In the genomic region with DNA sequence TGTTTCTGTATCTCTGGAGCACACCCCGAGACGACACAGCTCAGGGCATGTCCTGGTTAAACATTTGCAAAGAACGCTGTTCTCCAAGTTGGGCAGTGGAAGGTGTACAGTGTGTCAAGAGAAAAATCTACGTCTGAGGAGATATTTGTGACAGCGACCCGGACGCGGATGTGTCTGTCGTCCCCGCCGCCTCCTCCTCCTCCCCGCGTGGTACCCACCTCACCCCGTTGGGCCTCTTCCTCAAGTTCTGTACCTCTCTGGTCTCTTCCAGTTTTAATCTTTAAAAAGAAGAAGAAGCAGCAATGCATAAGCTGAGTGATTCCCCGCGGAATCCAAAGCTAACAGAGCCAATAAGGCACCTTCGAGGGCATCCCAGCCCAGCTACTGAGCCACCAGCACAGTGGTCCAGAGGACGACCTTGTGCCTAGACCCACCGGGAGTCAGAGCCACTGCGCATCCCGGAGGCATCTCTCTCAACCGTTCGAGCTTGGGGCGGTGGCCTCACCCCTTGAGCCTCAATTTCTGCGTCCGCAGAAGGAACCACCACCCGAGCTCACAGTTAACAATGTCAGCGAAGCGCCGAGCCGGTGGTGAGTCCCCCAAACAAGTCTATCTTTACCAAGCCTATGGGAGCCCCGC, we compare ENCODE assay signal across 8 cellular contexts.
DNase-seq lines count a peak whose midpoint lies in the region; ATAC-seq, FAIRE-seq and TF ChIP-seq lines count a peak whose summit lies in the region.

No MANE protein-coding gene starts in this region.

- H3K36me3 ChIP-seq in muscle layer of colon (ENCODE audit: insufficient read depth, low read length): peaks cover 35% of the 10 kb centered on the region

- TF ChIP-seq CTCF in VCaP (conservative IDR thresholded peaks at IDR 0.05): no peak

- peak; percentile 11 for ATAC-seq in HG03196 (IDR thresholded peaks at IDR 0.05; ENCODE audit: unreplicated experiment)

- no peak for FAIRE-seq in urothelium cell line (lab: Jason Lieb, UNC)

- H3K4me1 ChIP-seq in muscle layer of colon (ENCODE audit: insufficient read depth, low read length): peaks cover 25% of the 10 kb centered on the region

- peak overlapping the region; percentile 88 to 98 for H3K4me3 ChIP-seq in muscle layer of colon (ENCODE audit: low read depth in 1 of 2, low read length in 2 of 2)

- DNase-seq in NOMO-1 treated with DMSO at 0.1 percent for 48 hours (lab: John Stamatoyannopoulos, UW; ENCODE audit: unreplicated experiment) (peak; percentile 25), NOMO-1 treated with dmso at 0.1 percent for 144 hours (lab: John Stamatoyannopoulos, UW; ENCODE audit: unreplicated experiment) (no peak), urothelium cell line (ENCODE audit: low spot score) (peak; percentile 16), NCI-H2107 (lab: John Stamatoyannopoulos, UW) (no peak)
- DNase-seq in effector CD4-positive, alpha-beta T cell: peak; percentile 32

- H3K27me3 ChIP-seq in muscle layer of colon (ENCODE audit: control insufficient read depth in 1 of 2, insufficient read depth in 2 of 2, low read length in 2 of 2): no peaks in the 10 kb centered on the region

- H3K9ac ChIP-seq in muscle layer of colon (ENCODE audit: low read length): peak overlapping the region; percentile 88

- H3K9me3 ChIP-seq in muscle layer of colon (ENCODE audit: low read length): no peaks in the 10 kb centered on the region

- peak overlapping the region; percentile 88 for H3K27ac ChIP-seq in VCaP
- H3K27ac ChIP-seq in muscle layer of colon (ENCODE audit: low read depth, low read length): peak overlapping the region; percentile 88

Comparison
In these comparisons a context has a peak if more than half of its experiments do, and no peak if none do; other contexts are left out.
1. DNase-seq: peak in NOMO-1 treated with DMSO at 0.1 percent for 48 hours (single experiment), effector CD4-positive, alpha-beta T cell (single experiment) and urothelium cell line (single experiment); none in NOMO-1 treated with dmso at 0.1 percent for 144 hours (single experiment) and NCI-H2107 (single experiment).